In genomic region chr2:24237313-24237712, GRCh38 we compare ENCODE assay signal across 16 cellular contexts.
"Had no signal": no experiment of that assay in that cellular context is flagged by ENCODE, and none has a peak within 500 bp of the region (broad histone marks: within the 10 kb centered on the region; RNA-seq: fewer than 3 reads in every experiment).

No MANE protein-coding gene starts in this region.

- H3K27ac Mint-ChIP-seq: activated naive CD4-positive, alpha-beta T cell treated with anti-CD3 and anti-CD28 coated beads for 36 hours; activated naive CD8-positive, alpha-beta T cell treated with anti-CD3 and anti-CD28 coated beads, Interleukin-2, amount 50 U/mL, for 24 hours had no signal

- H3K4me3 Mint-ChIP-seq: activated naive CD4-positive, alpha-beta T cell treated with anti-CD3 and anti-CD28 coated beads for 36 hours; activated naive CD8-positive, alpha-beta T cell treated with anti-CD3 and anti-CD28 coated beads, Interleukin-2, amount 50 U/mL, for 24 hours had no signal

- DNase-seq: activated CD8-positive, alpha-beta memory T cell treated with anti-CD3 and anti-CD28 coated beads, Interleukin-2, amount 50 U/mL, for 48 hours; activated effector memory CD4-positive, alpha-beta T cell treated with Interleukin-2 at 50 U/mL for 16 hours; activated naive CD4-positive, alpha-beta T cell treated with anti-CD3 and anti-CD28 coated beads for 36 hours; activated naive CD8-positive, alpha-beta T cell treated with anti-CD3 and anti-CD28 coated beads, Interleukin-2, amount 50 U/mL, for 24 hours; activated T-cell treated with anti-CD3 and anti-CD28 coated beads, Interleukin-2, amount 50 U/mL, for 48 hours; body of pancreas; head of caudate nucleus; hypothalamus; mesenchymal stem cell; occipital lobe; right lobe of liver; stimulated activated CD4-positive, alpha-beta T cell treated with anti-CD3 and anti-CD28 coated beads, Interleukin-1b, Interleukin-23, amount 100 ng/mL, for 48 hours; stomach; T-helper 9 cell; uterus had no signal

- H3K4me1 Mint-ChIP-seq: activated naive CD8-positive, alpha-beta T cell treated with anti-CD3 and anti-CD28 coated beads, Interleukin-2, amount 50 U/mL, for 24 hours had no signal

- H3K9me3 Mint-ChIP-seq: activated naive CD4-positive, alpha-beta T cell treated with anti-CD3 and anti-CD28 coated beads for 36 hours; activated naive CD8-positive, alpha-beta T cell treated with anti-CD3 and anti-CD28 coated beads, Interleukin-2, amount 50 U/mL, for 24 hours had no signal

- ATAC-seq: activated naive CD8-positive, alpha-beta T cell treated with anti-CD3 and anti-CD28 coated beads, Interleukin-2, amount 50 U/mL, for 24 hours; body of pancreas; gastroesophageal sphincter had no signal

- H3K27me3 Mint-ChIP-seq: activated naive CD8-positive, alpha-beta T cell treated with anti-CD3 and anti-CD28 coated beads, Interleukin-2, amount 50 U/mL, for 24 hours had no signal
